Comparison of ENCODE assay signal across 1 cellular context in the genomic region with DNA sequence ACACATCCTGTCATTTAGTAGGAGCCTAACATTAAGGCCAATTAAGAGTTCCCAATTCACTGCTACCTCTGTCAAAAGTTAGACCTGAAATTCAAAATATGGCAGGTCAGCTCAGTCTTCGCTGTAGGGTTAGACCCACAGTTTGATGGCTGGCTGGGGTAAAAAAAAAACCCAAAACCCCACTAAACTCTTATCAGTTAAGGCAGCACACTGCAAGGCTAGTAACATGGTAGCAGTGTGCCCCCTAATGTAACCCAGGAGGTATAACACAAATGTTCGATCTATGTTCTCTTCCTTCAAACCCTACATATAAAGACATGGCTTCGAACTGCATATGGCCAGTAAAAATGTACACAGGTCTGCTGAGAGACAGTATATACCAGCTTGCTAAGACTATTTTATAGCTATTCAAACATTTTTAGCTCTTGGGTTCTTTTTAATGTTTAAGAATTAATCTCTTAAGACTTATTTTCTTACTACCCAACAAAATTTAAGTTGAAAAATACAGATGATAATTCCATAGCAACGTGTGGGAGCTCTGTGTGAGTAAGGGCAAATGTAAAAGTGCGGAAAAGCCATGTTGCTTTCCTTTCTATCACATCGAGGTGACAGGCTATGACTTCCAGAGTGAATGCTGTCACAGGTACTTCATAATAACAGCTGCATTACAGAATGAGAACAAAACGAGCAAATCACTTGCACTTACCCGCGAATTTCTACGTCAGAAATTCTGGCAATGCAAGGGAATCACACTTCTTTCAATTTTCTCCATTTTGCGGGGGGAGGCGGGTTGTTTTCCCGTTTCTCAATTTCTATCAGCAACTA.
TF ChIP-seq lines count a peak whose summit lies in the region.

No MANE protein-coding gene starts in this region.

TF ChIP-seq in SK-N-SH, 30 proteins besides CTCF, POLR2A, EP300 and RAD21:
- TF ChIP-seq, protein P1, sequence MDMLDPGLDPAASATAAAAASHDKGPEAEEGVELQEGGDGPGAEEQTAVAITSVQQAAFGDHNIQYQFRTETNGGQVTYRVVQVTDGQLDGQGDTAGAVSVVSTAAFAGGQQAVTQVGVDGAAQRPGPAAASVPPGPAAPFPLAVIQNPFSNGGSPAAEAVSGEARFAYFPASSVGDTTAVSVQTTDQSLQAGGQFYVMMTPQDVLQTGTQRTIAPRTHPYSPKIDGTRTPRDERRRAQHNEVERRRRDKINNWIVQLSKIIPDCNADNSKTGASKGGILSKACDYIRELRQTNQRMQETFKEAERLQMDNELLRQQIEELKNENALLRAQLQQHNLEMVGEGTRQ (IDR thresholded peaks at IDR 0.05; ENCODE audit: borderline replicate concordance, low read depth, low read length): no peak
- no peak for TF ChIP-seq SIN3A (IDR thresholded peaks at IDR 0.05; ENCODE audit: borderline replicate concordance, low read depth, low read length)
- no peak for TF ChIP-seq MXI1 (IDR thresholded peaks at IDR 0.05; ENCODE audit: low read depth, low read length)
- no peak for TF ChIP-seq FOXJ3 (CRISPR knock-in tag; IDR thresholded peaks at IDR 0.05)
- peak; percentile 38 for TF ChIP-seq CHD2 (IDR thresholded peaks at IDR 0.05; ENCODE audit: low read length, partially characterized antibody)
- TF ChIP-seq GATA2 (CRISPR knock-in tag; IDR thresholded peaks at IDR 0.05): peak; percentile 46; the same call in 1 of the 2 replicates
- no peak for TF ChIP-seq TEAD4 (IDR thresholded peaks at IDR 0.05; ENCODE audit: borderline replicate concordance, insufficient read depth)
- no peak for TF ChIP-seq NRF1 (IDR thresholded peaks at IDR 0.05; ENCODE audit: low read depth, low read length)
- TF ChIP-seq FOXM1 (IDR thresholded peaks at IDR 0.05; ENCODE audit: low read depth): no peak
- peak; percentile 69 for TF ChIP-seq SMC3 (IDR thresholded peaks at IDR 0.05; ENCODE audit: low read depth, low read length)
- no peak for TF ChIP-seq ELF1 (IDR thresholded peaks at IDR 0.05)
- no peak for TF ChIP-seq YY1 (IDR thresholded peaks at IDR 0.05; ENCODE audit: low read depth)
- TF ChIP-seq TAF1 (IDR thresholded peaks at IDR 0.05; ENCODE audit: borderline replicate concordance, low read depth, low read length): no peak
- no peak for TF ChIP-seq GABPA (IDR thresholded peaks at IDR 0.05; ENCODE audit: low read depth)
- TF ChIP-seq NFIC (IDR thresholded peaks at IDR 0.05; ENCODE audit: borderline replicate concordance): no peak
- no peak for TF ChIP-seq RCOR1 (IDR thresholded peaks at IDR 0.05; ENCODE audit: low read length)
- TF ChIP-seq RFX5 (IDR thresholded peaks at IDR 0.05; ENCODE audit: low read length): no peak
